26 cellular contexts compared by ENCODE assay signal in genomic region chr3:162112719-162113118, GRCh38.
"Had no signal": no experiment of that assay in that cellular context is flagged by ENCODE, and none has a peak within 500 bp of the region (broad histone marks: within the 10 kb centered on the region; RNA-seq: fewer than 3 reads in every experiment).

No MANE protein-coding gene starts in this region.

- H2AFZ ChIP-seq: parathyroid adenoma had no signal

- H3K27ac ChIP-seq: adrenal gland, coronary artery, dorsolateral prefrontal cortex, heart left ventricle, parathyroid adenoma, right atrium auricular region, tibial nerve had no signal

- H3K79me2 ChIP-seq: parathyroid adenoma had no signal

- H3K4me2 ChIP-seq: smooth muscle cell had no signal

- H3K9ac ChIP-seq: parathyroid adenoma had no signal

- H3K9me3 Mint-ChIP-seq: brain; mesothelial cell of epicardium; stimulated activated naive B cell treated with anti-CD40 and anti-IgM and Interleukin-4, amounts not matched to agents 10 μg/mL and 1 μg/mL and 100 μg/mL, for 72 hours; T-helper 2 cell treated with Interferon-gamma antibody and Interleukin-4, amounts not matched to agents 5 μg/mL and 100 μg/mL, for 36 hours had no signal

- DNase-seq: activated CD4-positive, alpha-beta T cell treated with anti-CD3 and anti-CD28 coated beads for 4 hours; activated CD4-positive, alpha-beta T cell treated with anti-CD3 and anti-CD28 coated beads, Interleukin-2, amount 50 U/mL, for 4 hours; activated CD8-positive, alpha-beta memory T cell treated with anti-CD3 and anti-CD28 coated beads for 24 hours; activated effector memory CD4-positive, alpha-beta T cell treated with Interleukin-2 at 50 U/mL for 16 hours; activated naive CD4-positive, alpha-beta T cell treated with Interleukin-2 at 50 U/mL for 16 hours; adrenal gland; aorta; dorsolateral prefrontal cortex; effector memory CD4-positive, alpha-beta T cell; erythroblast; foreskin fibroblast; heart left ventricle; hypothalamus; immature natural killer cell; naive thymus-derived CD4-positive, alpha-beta T cell; stimulated activated CD4-positive, alpha-beta T cell treated with anti-CD3 and anti-CD28 coated beads, Interleukin-2, amount 100 ng/mL, for 24 hours; stimulated activated naive B cell treated with anti-CD40 and anti-IgM and Interleukin-4, amounts not matched to agents 10 μg/mL and 1 μg/mL and 100 μg/mL, for 72 hours had no signal

- H3K4me1 ChIP-seq: adrenal gland, heart left ventricle, parathyroid adenoma, right atrium auricular region, tibial nerve had no signal

- H3K9me3 ChIP-seq: adrenal gland, heart left ventricle, right atrium auricular region, tibial nerve had no signal

- H3K4me3 Mint-ChIP-seq: activated naive CD8-positive, alpha-beta T cell; brain; immature natural killer cell; mesothelial cell of epicardium; naive thymus-derived CD4-positive, alpha-beta T cell; stimulated activated naive B cell treated with anti-CD40 and anti-IgM and Interleukin-4, amounts not matched to agents 10 μg/mL and 1 μg/mL and 100 μg/mL, for 72 hours; T-helper 2 cell treated with Interferon-gamma antibody and Interleukin-4, amounts not matched to agents 5 μg/mL and 100 μg/mL, for 36 hours had no signal

- H3K27me3 ChIP-seq: adrenal gland, dorsolateral prefrontal cortex, heart left ventricle, right atrium auricular region, tibial nerve had no signal

- H3K36me3 ChIP-seq: adrenal gland, heart left ventricle, right atrium auricular region, tibial nerve had no signal

- H3K4me3 ChIP-seq: adrenal gland, coronary artery, dorsolateral prefrontal cortex, heart left ventricle, right atrium auricular region, smooth muscle cell, tibial nerve had no signal

- H3K27me3 Mint-ChIP-seq: activated naive CD8-positive, alpha-beta T cell; brain; naive thymus-derived CD4-positive, alpha-beta T cell; stimulated activated naive B cell treated with anti-CD40 and anti-IgM and Interleukin-4, amounts not matched to agents 10 μg/mL and 1 μg/mL and 100 μg/mL, for 72 hours had no signal

- H3K27ac Mint-ChIP-seq: activated naive CD8-positive, alpha-beta T cell; brain; immature natural killer cell; mesothelial cell of epicardium; naive thymus-derived CD4-positive, alpha-beta T cell; stimulated activated naive B cell treated with anti-CD40 and anti-IgM and Interleukin-4, amounts not matched to agents 10 μg/mL and 1 μg/mL and 100 μg/mL, for 72 hours; T-helper 2 cell treated with Interferon-gamma antibody and Interleukin-4, amounts not matched to agents 5 μg/mL and 100 μg/mL, for 36 hours had no signal

- H3K4me1 Mint-ChIP-seq: immature natural killer cell; naive thymus-derived CD4-positive, alpha-beta T cell; stimulated activated naive B cell treated with anti-CD40 and anti-IgM and Interleukin-4, amounts not matched to agents 10 μg/mL and 1 μg/mL and 100 μg/mL, for 72 hours had no signal

- H3K36me3 Mint-ChIP-seq: activated naive CD8-positive, alpha-beta T cell; brain; immature natural killer cell; mesothelial cell of epicardium; naive thymus-derived CD4-positive, alpha-beta T cell; stimulated activated naive B cell treated with anti-CD40 and anti-IgM and Interleukin-4, amounts not matched to agents 10 μg/mL and 1 μg/mL and 100 μg/mL, for 72 hours had no signal

- ATAC-seq: heart left ventricle; naive thymus-derived CD4-positive, alpha-beta T cell; stimulated activated naive B cell treated with anti-CD40 and anti-IgM and Interleukin-4, amounts not matched to agents 10 μg/mL and 1 μg/mL and 100 μg/mL, for 72 hours had no signal
